In genomic region chr5:142810081-142810480, GRCh38 we compare ENCODE assay signal across 30 cellular contexts. TPM values are rescaled to one million over a fixed set of nuclear protein-coding genes. Genes with fewer than 3 reads are reported as not detected.
A peak's percentile ranks its signal among the peaks of the same experiment; 100 is the strongest.
DNase-seq lines count a peak whose midpoint lies in the region; ATAC-seq and TF ChIP-seq lines count a peak whose summit lies in the region.
"Had no signal": no experiment of that assay in that cellular context is flagged by ENCODE, and none has a peak within 500 bp of the region (broad histone marks: within the 10 kb centered on the region; RNA-seq: fewer than 3 reads in every experiment).

No MANE protein-coding gene starts in this region.

- DNase-seq in Panc1 (ENCODE audit: low read depth, low spot score) (no peak), fibroblast of lung (ENCODE audit: low read depth in 2 of 2) (peak; percentile 36 to 38), left kidney (ENCODE audit: low read depth, low spot score) (peak; percentile 47), progenitor cell of endocrine pancreas (ENCODE audit: low spot score, unreplicated experiment) (no peak), lower lobe of right lung (no peak)
- DNase-seq: activated CD4-positive, alpha-beta memory T cell treated with anti-CD3 and anti-CD28 coated beads, Interleukin-2, amount 10 ng/mL, durations not matched to agents 7 days and 5 days; activated CD4-positive, CD25-positive, alpha-beta regulatory T cell treated with anti-CD3 and anti-CD28 coated beads, Interleukin-2, amount 50 U/mL, for 72 hours; activated effector memory CD4-positive, alpha-beta T cell treated with Interleukin-2 at 50 U/mL for 16 hours; CD4-positive, CD25-positive, alpha-beta regulatory T cell; cerebellar nuclear complex; DMS 273 treated with DMSO at 0.1 percent for 48 hours; effector memory CD8-positive, alpha-beta T cell; kidney; mesenchymal stem cell; NCI-H1105 treated with DMSO at 0.1 percent for 48 hours; NCI-H2081 treated with DMSO at 0.1 percent for 48 hours; PC-9; retina; SIG-M5; spleen; stimulated activated CD4-positive, alpha-beta T cell treated with anti-CD3 and anti-CD28 coated beads, Interleukin-2, amount 100 ng/mL, for 48 hours; T-helper 1 cell had no signal

- in situ Hi-C loops in Panc1 (cut with HindIII; ENCODE audit: low pct_unique_long_range_greater_than_20kb, low sequenced_read_pairs), result no loop called here

- POLR2A ChIA-PET in Panc1 (lab: Charles Lee), result interaction anchor here (1.0 kb wide), 1 partner anchor 40 kb away, joined by 3 read pairs; the partner anchor contains the start of gene ARHGAP26

- H3K27ac Mint-ChIP-seq in progenitor cell of endocrine pancreas, result no peak overlapping the region
- H3K27ac Mint-ChIP-seq: activated CD4-positive, alpha-beta memory T cell treated with anti-CD3 and anti-CD28 coated beads, Interleukin-2, amount 10 ng/mL, durations not matched to agents 7 days and 5 days; stimulated activated effector memory CD8-positive, alpha-beta T cell treated with anti-CD3 and anti-CD28 coated beads, Interleukin-12 subunit alpha, Interleukin-12 subunit beta, amount 100 ng/mL, for 72 hours had no signal

- H3K4me1 Mint-ChIP-seq in progenitor cell of endocrine pancreas (ENCODE audit: low read depth), result peaks cover 28% of the 10 kb centered on the region

- CTCF ChIA-PET in Panc1 (lab: Charles Lee), result no interaction called here

- no peaks in the 10 kb centered on the region for H3K36me3 Mint-ChIP-seq in progenitor cell of endocrine pancreas (ENCODE audit: insufficient read depth)
- H3K36me3 Mint-ChIP-seq: stimulated activated effector memory CD8-positive, alpha-beta T cell treated with anti-CD3 and anti-CD28 coated beads, Interleukin-12 subunit alpha, Interleukin-12 subunit beta, amount 100 ng/mL, for 72 hours had no signal

- no peak for TF ChIP-seq CTCF in Panc1 (IDR thresholded peaks at IDR 0.05)
- TF ChIP-seq CTCF in fibroblast of lung (conservative IDR thresholded peaks at IDR 0.05 in 1 of 2, IDR thresholded peaks at IDR 0.05 in 1 of 2; ENCODE audit: low read depth in 1 of 2, low read length in 2 of 2), result no peak
- no peak for TF ChIP-seq CTCF in progenitor cell of endocrine pancreas (IDR thresholded peaks at IDR 0.05; ENCODE audit: unreplicated experiment)
- no peak for TF ChIP-seq CTCF in lower lobe of right lung (IDR thresholded peaks at IDR 0.05)

- no peak overlapping the region for H2AFZ ChIP-seq in fibroblast of lung (ENCODE audit: low read length)
- H2AFZ ChIP-seq: PC-9 had no signal

- H3K27me3 ChIP-seq in BLaER1 treated with 17β-estradiol and CSF1 and Interleukin-3, amounts not matched to agents 10 nM and 100 nM, result no peaks in the 10 kb centered on the region
- H3K27me3 ChIP-seq in Panc1 (ENCODE audit: control insufficient read depth, insufficient read depth, low read length) (no peaks in the 10 kb centered on the region), fibroblast of lung (ENCODE audit: control insufficient read depth, insufficient read depth, low read length) (no peaks in the 10 kb centered on the region), lower lobe of right lung (ENCODE audit: low read depth) (no peaks in the 10 kb centered on the region)
- H3K27me3 ChIP-seq: gastroesophageal sphincter, spleen had no signal

- H3K9me3 ChIP-seq in BLaER1 treated with 17β-estradiol and CSF1 and Interleukin-3, amounts not matched to agents 10 nM and 100 nM (replicated peaks in 1 of 11), result peaks cover 0 to 7% (median 0%) of the 10 kb centered on the region in 11 experiments; a peak in 4 of 22 replicates
- H3K9me3 ChIP-seq in Panc1 (ENCODE audit: control insufficient read depth, insufficient read depth, low read depth, low read length) (no peaks in the 10 kb centered on the region), fibroblast of lung (ENCODE audit: control insufficient read depth, insufficient read depth, low read depth, low read length) (no peaks in the 10 kb centered on the region), lower lobe of right lung (no peaks in the 10 kb centered on the region)
- H3K9me3 ChIP-seq: gastroesophageal sphincter, HAP-1, spleen, thoracic aorta had no signal

- ATAC-seq in Panc1 (no peak), GM21825 (IDR thresholded peaks at IDR 0.05; ENCODE audit: unreplicated experiment) (no peak), HG03045 (IDR thresholded peaks at IDR 0.05; ENCODE audit: unreplicated experiment) (no peak), lower lobe of right lung (no peak)
- ATAC-seq: effector memory CD8-positive, alpha-beta T cell; esophagus mucosa; gastroesophageal sphincter; stimulated activated effector memory CD8-positive, alpha-beta T cell treated with anti-CD3 and anti-CD28 coated beads, Interleukin-12 subunit alpha, Interleukin-12 subunit beta, amount 100 ng/mL, for 72 hours had no signal

- no peaks in the 10 kb centered on the region for H3K9me3 Mint-ChIP-seq in progenitor cell of endocrine pancreas (ENCODE audit: low read depth)
- H3K9me3 Mint-ChIP-seq: activated CD4-positive, alpha-beta memory T cell treated with anti-CD3 and anti-CD28 coated beads, Interleukin-2, amount 10 ng/mL, durations not matched to agents 7 days and 5 days; CD4-positive, CD25-positive, alpha-beta regulatory T cell; effector memory CD8-positive, alpha-beta T cell; stimulated activated effector memory CD8-positive, alpha-beta T cell treated with anti-CD3 and anti-CD28 coated beads, Interleukin-12 subunit alpha, Interleukin-12 subunit beta, amount 100 ng/mL, for 72 hours had no signal

- no peaks in the 10 kb centered on the region for H3K27me3 Mint-ChIP-seq in progenitor cell of endocrine pancreas
- H3K27me3 Mint-ChIP-seq: activated CD4-positive, alpha-beta memory T cell treated with anti-CD3 and anti-CD28 coated beads, Interleukin-2, amount 10 ng/mL, durations not matched to agents 7 days and 5 days; CD4-positive, CD25-positive, alpha-beta regulatory T cell; effector memory CD8-positive, alpha-beta T cell had no signal

- H4K20me1 ChIP-seq in BLaER1 treated with 17β-estradiol and CSF1 and Interleukin-3, amounts not matched to agents 10 nM and 100 nM, result peaks cover 0 to 16% (median 0%) of the 10 kb centered on the region in 11 experiments; a peak in 5 of 22 replicates
- no peaks in the 10 kb centered on the region for H4K20me1 ChIP-seq in fibroblast of lung (ENCODE audit: control insufficient read depth, extremely low read depth, insufficient read depth, low read length)

- peak overlapping the region in 4 of 11 experiments; percentile 24 to 70 (median 26); a peak in 5 of 22 replicates for H3K27ac ChIP-seq in BLaER1 treated with 17β-estradiol and CSF1 and Interleukin-3, amounts not matched to agents 10 nM and 100 nM
- H3K27ac ChIP-seq in Panc1 (ENCODE audit: low read length) (peak overlapping the region; percentile 46), fibroblast of lung (ENCODE audit: insufficient read depth, low read length) (no peak overlapping the region), lower lobe of right lung (no peak overlapping the region)
- H3K27ac ChIP-seq: PC-9, thoracic aorta had no signal

- intact Hi-C loops in Panc1 (cut with micrococcal nuclease; ENCODE audit: unreplicated experiment) (no loop called here), lower lobe of right lung (cut with DNase I) (no loop called here)

- BruUV-seq in Panc1 (replicated peaks; lab: Mats Ljungman, UMichigan), result no TSS peak

- H3K79me2 ChIP-seq in fibroblast of lung (ENCODE audit: control insufficient read depth, insufficient read depth, low read length), result no peaks in the 10 kb centered on the region

- H3K36me3 ChIP-seq in BLaER1 treated with 17β-estradiol and CSF1 and Interleukin-3, amounts not matched to agents 10 nM and 100 nM, result peaks cover 0 to 38% (median 6%) of the 10 kb centered on the region in 11 experiments; a peak in 8 of 22 replicates
- no peaks in the 10 kb centered on the region for H3K36me3 ChIP-seq in Panc1 (ENCODE audit: control insufficient read depth, insufficient read depth, low read length)
- H3K36me3 ChIP-seq in fibroblast of lung (ENCODE audit: control insufficient read depth, insufficient read depth, low read length), result no peaks in the 10 kb centered on the region
- no peaks in the 10 kb centered on the region for H3K36me3 ChIP-seq in lower lobe of right lung
- H3K36me3 ChIP-seq: gastroesophageal sphincter, HAP-1, spleen, thoracic aorta had no signal

- peaks cover 46 to 100% (median 84%) of the 10 kb centered on the region in 10 experiments for H3K4me1 ChIP-seq in BLaER1 treated with 17β-estradiol and CSF1 and Interleukin-3, amounts not matched to agents 10 nM and 100 nM
- peaks cover 65% of the 10 kb centered on the region for H3K4me1 ChIP-seq in Panc1 (ENCODE audit: control insufficient read depth, insufficient read depth, low read length)
- no peaks in the 10 kb centered on the region for H3K4me1 ChIP-seq in fibroblast of lung (ENCODE audit: control insufficient read depth, extremely low read depth, insufficient read depth, low read length)
- peaks cover 76% of the 10 kb centered on the region for H3K4me1 ChIP-seq in lower lobe of right lung
- H3K4me1 ChIP-seq: HAP-1 had no signal

- no peak overlapping the region for H3K4me3 ChIP-seq in BLaER1 treated with 17β-estradiol and CSF1 and Interleukin-3, amounts not matched to agents 10 nM and 100 nM
- H3K4me3 ChIP-seq in Panc1 (ENCODE audit: low read depth in 2 of 2, low read length in 2 of 2), result no peak overlapping the region
- no peak overlapping the region for H3K4me3 ChIP-seq in fibroblast of lung (replicated peaks in 1 of 4; ENCODE audit: control extremely low read depth in 1 of 4, insufficient read depth in 1 of 4, low read depth in 3 of 4, low read length in 4 of 4)
- no peak overlapping the region for H3K4me3 ChIP-seq in lower lobe of right lung
- H3K4me3 ChIP-seq: gastroesophageal sphincter, HAP-1, PC-9, thoracic aorta had no signal

- H3K9ac ChIP-seq in BLaER1 treated with 17β-estradiol and CSF1 and Interleukin-3, amounts not matched to agents 10 nM and 100 nM, result no peak overlapping the region
- no peak overlapping the region for H3K9ac ChIP-seq in fibroblast of lung (ENCODE audit: insufficient read depth, low read length)

- peak overlapping the region in 6 of 11 experiments; percentile 56 to 97 (median 84); a peak in 11 of 22 replicates for H3K4me2 ChIP-seq in BLaER1 treated with 17β-estradiol and CSF1 and Interleukin-3, amounts not matched to agents 10 nM and 100 nM
- no peak overlapping the region for H3K4me2 ChIP-seq in fibroblast of lung (ENCODE audit: extremely low read depth, insufficient read depth, low read length)
- H3K4me2 ChIP-seq: PC-9 had no signal

- no peak overlapping the region for H3K4me3 Mint-ChIP-seq in progenitor cell of endocrine pancreas (ENCODE audit: low read depth)
- H3K4me3 Mint-ChIP-seq: activated CD4-positive, alpha-beta memory T cell treated with anti-CD3 and anti-CD28 coated beads, Interleukin-2, amount 10 ng/mL, durations not matched to agents 7 days and 5 days; CD4-positive, CD25-positive, alpha-beta regulatory T cell; effector memory CD8-positive, alpha-beta T cell; stimulated activated effector memory CD8-positive, alpha-beta T cell treated with anti-CD3 and anti-CD28 coated beads, Interleukin-12 subunit alpha, Interleukin-12 subunit beta, amount 100 ng/mL, for 72 hours had no signal

RNA-seq across cellular contexts. Expression of gene ARHGAP26, which starts 39.9 kb away (rescaled TPM):
- total RNA-seq in Panc1 (2021; ENCODE audit: unreplicated experiment), result 65.5 TPM
- polyA plus RNA-seq in Panc1 (2012; ENCODE audit: insufficient read length), result 24.0 TPM
- total RNA-seq in fibroblast of lung, result 4.4 and 6.8 TPM in 2 replicates
- 1.8 and 4.1 TPM in 2 replicates for polyA plus RNA-seq in fibroblast of lung
- 1.5 and 5.3 TPM in 2 replicates for polyA plus RNA-seq in fibroblast of lung (2012)
- polyA minus RNA-seq in fibroblast of lung (ENCODE audit: low replicate concordance), result 0.74 and 2.7 TPM in 2 replicates
- total RNA-seq in progenitor cell of endocrine pancreas, result 21.3 and 24.5 TPM in 2 replicates
- 42.1 TPM for total RNA-seq in lower lobe of right lung

Comparison
In these comparisons a context has a peak if more than half of its experiments do, and no peak if none do; other contexts are left out.
1. DNase-seq: peak in fibroblast of lung (2 of 2) and left kidney (single experiment); none in Panc1 (single experiment), progenitor cell of endocrine pancreas (single experiment) and lower lobe of right lung (single experiment).